2 cellular contexts compared by ENCODE assay signal in the genomic region with DNA sequence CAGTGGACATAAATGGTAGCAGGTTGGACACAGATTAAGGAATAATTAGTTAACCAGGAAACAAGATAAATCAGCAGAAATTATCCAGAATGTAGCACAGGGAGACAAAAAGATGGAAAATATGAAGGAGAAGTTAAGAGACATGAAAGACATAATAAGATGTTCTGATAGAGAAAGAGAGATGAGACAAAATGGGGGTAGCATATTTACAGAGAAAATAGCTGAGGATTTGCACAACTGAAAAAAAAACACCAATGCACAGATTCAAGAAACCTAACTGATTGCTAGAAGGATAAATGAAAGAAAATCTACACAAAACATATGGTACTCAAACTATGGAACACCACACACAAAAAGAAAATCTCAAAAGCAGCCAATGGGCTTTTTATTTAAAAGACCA.
A peak's percentile ranks its signal among the peaks of the same experiment; 100 is the strongest.
TF ChIP-seq lines count a peak whose summit lies in the region.

No MANE protein-coding gene starts in this region.

TF ChIP-seq in HepG2, 621 proteins besides CTCF, POLR2A, EP300 and RAD21:
- TF ChIP-seq NONO (IDR thresholded peaks at IDR 0.05) (no peak), NONO (CRISPR knock-in tag; conservative IDR thresholded peaks at IDR 0.05) (0 out of 2 replicates have a peak, but pooled peaks have one; percentile 12), ZBTB40 (IDR thresholded peaks at IDR 0.05) (0 out of 2 replicates have a peak, but pooled peaks have one; percentile 5), ZBTB40 (CRISPR knock-in tag; IDR thresholded peaks at IDR 0.05) (no peak), FOXJ3 (CRISPR knock-in tag; IDR thresholded peaks at IDR 0.05; ENCODE audit: borderline replicate concordance) (no peak)
TF ChIP-seq in HepG2: peak in this region for 2.

TF ChIP-seq in GM12878, 131 proteins besides CTCF, POLR2A, EP300 and RAD21:
- TF ChIP-seq LARP7 (IDR thresholded peaks at IDR 0.05) (no peak), SMARCA5 (IDR thresholded peaks at IDR 0.05) (no peak), BCL11A (IDR thresholded peaks at IDR 0.05; ENCODE audit: low read depth, low read length) (no peak), WRNIP1 (IDR thresholded peaks at IDR 0.05; ENCODE audit: borderline replicate concordance, low read depth, low read length) (no peak), ATF2 (IDR thresholded peaks at IDR 0.05; ENCODE audit: low read length) (no peak), EGR1 (IDR thresholded peaks at IDR 0.05; ENCODE audit: borderline replicate concordance in 1 of 2, low read depth in 2 of 2, low read length in 2 of 2) (no peak), IKZF1 (conservative IDR thresholded peaks at IDR 0.05) (no peak), NR2F1 (conservative IDR thresholded peaks at IDR 0.05) (no peak), SMC3 (IDR thresholded peaks at IDR 0.05; ENCODE audit: borderline replicate concordance, low read length) (no peak), FOS (IDR thresholded peaks at IDR 0.05; ENCODE audit: borderline replicate concordance, extremely low read depth, insufficient read length) (no peak), TBL1XR1 (IDR thresholded peaks at IDR 0.05; ENCODE audit: low read depth, low read length) (no peak)
- TF ChIP-seq, protein P1, sequence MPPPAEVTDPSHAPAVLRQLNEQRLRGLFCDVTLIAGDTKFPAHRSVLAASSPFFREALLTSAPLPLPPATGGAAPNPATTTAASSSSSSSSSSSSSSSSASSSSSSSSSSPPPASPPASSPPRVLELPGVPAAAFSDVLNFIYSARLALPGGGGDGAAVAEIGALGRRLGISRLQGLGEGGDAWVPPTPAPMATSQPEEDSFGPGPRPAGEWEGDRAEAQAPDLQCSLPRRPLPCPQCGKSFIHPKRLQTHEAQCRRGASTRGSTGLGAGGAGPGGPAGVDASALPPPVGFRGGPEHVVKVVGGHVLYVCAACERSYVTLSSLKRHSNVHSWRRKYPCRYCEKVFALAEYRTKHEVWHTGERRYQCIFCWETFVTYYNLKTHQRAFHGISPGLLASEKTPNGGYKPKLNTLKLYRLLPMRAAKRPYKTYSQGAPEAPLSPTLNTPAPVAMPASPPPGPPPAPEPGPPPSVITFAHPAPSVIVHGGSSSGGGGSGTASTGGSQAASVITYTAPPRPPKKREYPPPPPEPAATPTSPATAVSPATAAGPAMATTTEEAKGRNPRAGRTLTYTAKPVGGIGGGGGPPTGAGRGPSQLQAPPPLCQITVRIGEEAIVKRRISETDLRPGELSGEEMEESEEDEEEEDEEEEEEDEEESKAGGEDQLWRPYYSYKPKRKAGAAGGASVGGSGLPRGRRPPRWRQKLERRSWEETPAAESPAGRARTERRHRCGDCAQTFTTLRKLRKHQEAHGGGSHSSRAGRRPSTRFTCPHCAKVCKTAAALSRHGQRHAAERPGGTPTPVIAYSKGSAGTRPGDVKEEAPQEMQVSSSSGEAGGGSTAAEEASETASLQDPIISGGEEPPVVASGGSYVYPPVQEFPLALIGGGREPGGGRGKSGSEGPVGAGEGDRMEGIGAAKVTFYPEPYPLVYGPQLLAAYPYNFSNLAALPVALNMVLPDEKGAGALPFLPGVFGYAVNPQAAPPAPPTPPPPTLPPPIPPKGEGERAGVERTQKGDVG (CRISPR knock-in tag; IDR thresholded peaks at IDR 0.05), result no peak
- TF ChIP-seq, protein P2, sequence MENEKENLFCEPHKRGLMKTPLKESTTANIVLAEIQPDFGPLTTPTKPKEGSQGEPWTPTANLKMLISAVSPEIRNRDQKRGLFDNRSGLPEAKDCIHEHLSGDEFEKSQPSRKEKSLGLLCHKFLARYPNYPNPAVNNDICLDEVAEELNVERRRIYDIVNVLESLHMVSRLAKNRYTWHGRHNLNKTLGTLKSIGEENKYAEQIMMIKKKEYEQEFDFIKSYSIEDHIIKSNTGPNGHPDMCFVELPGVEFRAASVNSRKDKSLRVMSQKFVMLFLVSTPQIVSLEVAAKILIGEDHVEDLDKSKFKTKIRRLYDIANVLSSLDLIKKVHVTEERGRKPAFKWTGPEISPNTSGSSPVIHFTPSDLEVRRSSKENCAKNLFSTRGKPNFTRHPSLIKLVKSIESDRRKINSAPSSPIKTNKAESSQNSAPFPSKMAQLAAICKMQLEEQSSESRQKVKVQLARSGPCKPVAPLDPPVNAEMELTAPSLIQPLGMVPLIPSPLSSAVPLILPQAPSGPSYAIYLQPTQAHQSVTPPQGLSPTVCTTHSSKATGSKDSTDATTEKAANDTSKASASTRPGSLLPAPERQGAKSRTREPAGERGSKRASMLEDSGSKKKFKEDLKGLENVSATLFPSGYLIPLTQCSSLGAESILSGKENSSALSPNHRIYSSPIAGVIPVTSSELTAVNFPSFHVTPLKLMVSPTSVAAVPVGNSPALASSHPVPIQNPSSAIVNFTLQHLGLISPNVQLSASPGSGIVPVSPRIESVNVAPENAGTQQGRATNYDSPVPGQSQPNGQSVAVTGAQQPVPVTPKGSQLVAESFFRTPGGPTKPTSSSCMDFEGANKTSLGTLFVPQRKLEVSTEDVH (IDR thresholded peaks at IDR 0.05; ENCODE audit: low read depth, partially characterized antibody), result no peak
- TF ChIP-seq, protein P3, sequence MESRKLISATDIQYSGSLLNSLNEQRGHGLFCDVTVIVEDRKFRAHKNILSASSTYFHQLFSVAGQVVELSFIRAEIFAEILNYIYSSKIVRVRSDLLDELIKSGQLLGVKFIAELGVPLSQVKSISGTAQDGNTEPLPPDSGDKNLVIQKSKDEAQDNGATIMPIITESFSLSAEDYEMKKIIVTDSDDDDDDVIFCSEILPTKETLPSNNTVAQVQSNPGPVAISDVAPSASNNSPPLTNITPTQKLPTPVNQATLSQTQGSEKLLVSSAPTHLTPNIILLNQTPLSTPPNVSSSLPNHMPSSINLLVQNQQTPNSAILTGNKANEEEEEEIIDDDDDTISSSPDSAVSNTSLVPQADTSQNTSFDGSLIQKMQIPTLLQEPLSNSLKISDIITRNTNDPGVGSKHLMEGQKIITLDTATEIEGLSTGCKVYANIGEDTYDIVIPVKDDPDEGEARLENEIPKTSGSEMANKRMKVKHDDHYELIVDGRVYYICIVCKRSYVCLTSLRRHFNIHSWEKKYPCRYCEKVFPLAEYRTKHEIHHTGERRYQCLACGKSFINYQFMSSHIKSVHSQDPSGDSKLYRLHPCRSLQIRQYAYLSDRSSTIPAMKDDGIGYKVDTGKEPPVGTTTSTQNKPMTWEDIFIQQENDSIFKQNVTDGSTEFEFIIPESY (IDR thresholded peaks at IDR 0.05), result no peak
- TF ChIP-seq, protein P4, sequence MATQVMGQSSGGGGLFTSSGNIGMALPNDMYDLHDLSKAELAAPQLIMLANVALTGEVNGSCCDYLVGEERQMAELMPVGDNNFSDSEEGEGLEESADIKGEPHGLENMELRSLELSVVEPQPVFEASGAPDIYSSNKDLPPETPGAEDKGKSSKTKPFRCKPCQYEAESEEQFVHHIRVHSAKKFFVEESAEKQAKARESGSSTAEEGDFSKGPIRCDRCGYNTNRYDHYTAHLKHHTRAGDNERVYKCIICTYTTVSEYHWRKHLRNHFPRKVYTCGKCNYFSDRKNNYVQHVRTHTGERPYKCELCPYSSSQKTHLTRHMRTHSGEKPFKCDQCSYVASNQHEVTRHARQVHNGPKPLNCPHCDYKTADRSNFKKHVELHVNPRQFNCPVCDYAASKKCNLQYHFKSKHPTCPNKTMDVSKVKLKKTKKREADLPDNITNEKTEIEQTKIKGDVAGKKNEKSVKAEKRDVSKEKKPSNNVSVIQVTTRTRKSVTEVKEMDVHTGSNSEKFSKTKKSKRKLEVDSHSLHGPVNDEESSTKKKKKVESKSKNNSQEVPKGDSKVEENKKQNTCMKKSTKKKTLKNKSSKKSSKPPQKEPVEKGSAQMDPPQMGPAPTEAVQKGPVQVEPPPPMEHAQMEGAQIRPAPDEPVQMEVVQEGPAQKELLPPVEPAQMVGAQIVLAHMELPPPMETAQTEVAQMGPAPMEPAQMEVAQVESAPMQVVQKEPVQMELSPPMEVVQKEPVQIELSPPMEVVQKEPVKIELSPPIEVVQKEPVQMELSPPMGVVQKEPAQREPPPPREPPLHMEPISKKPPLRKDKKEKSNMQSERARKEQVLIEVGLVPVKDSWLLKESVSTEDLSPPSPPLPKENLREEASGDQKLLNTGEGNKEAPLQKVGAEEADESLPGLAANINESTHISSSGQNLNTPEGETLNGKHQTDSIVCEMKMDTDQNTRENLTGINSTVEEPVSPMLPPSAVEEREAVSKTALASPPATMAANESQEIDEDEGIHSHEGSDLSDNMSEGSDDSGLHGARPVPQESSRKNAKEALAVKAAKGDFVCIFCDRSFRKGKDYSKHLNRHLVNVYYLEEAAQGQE (IDR thresholded peaks at IDR 0.05; ENCODE audit: low read depth, low read length), result no peak
